In the genomic region with DNA sequence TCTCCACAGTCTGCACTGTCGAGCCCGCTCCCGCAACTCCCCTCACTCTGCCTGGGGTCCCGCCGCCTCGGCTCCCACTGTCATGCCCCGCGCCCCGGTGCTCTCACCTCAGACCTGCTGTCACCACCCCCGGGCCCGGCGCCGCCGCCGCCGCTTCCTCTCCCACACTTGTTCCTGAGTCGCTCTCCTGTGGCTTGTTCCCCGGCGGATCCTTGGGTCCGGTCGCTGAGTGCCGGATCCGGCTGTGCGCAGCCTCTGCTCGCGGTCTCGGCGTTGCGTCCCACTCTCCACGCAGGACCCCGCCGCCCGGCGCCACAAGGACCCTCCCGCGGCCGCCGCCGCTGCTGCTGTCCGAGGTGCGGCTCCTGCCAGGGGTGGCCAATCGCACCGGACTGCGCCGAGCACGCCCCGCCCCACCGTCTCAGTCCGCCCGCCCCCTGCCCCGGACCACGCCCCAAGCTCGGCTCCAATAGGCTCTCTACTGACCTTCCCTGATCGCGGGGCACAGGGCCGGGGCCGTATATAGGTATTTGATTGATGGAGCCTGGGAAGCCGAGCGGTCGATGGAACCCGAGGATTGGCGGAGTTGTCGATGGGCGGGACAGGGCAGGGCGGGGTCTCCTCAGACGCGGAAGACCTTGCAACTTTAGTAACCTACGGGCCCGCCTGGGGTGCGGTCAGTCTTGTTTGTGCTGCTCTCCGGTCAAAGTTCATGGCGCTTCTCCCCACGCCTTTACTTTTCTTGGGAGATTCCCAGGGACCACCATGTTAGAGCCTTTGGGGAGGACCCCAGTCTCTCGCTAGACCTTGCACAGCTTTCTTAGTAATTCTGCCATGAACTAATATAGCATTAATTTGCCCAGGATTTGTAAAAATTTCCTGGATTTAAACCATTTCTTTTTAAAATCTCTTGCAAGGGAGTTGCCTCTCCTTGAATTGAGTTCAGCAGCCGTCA, we compare ENCODE assay signal across 8 cellular contexts. TPM values are rescaled to one million over a fixed set of nuclear protein-coding genes. Genes with fewer than 3 reads are reported as not detected.
DNase-seq lines count a peak whose midpoint lies in the region; ATAC-seq and TF ChIP-seq lines count a peak whose summit lies in the region.

TSS of gene TAOK3 (minus strand) at position 367 of the 955 bp plus-strand sequence. CDS start 117,340 bp downstream, outside the sequence.

- TF ChIP-seq POLR2A in erythroblast (IDR thresholded peaks at IDR 0.05; ENCODE audit: low read length), result peak; percentile 78

- peak within 1 kb of the TSS; percentile 90 for H3K4me3 Mint-ChIP-seq in activated T-cell treated with anti-CD3 and anti-CD28 coated beads, Interleukin-2, amount 50 U/mL, for 24 hours

- H3K9me3 Mint-ChIP-seq in activated T-cell treated with anti-CD3 and anti-CD28 coated beads, Interleukin-2, amount 50 U/mL, for 24 hours, result no peaks in the 10 kb centered on the region

- H3K27ac Mint-ChIP-seq in activated T-cell treated with anti-CD3 and anti-CD28 coated beads, Interleukin-2, amount 50 U/mL, for 24 hours, result peak within 1 kb of the TSS; percentile 94

- no peaks in the 10 kb centered on the region for H3K27me3 Mint-ChIP-seq in activated T-cell treated with anti-CD3 and anti-CD28 coated beads, Interleukin-2, amount 50 U/mL, for 24 hours

- peak; percentile 72 for ATAC-seq in GM21717 (IDR thresholded peaks at IDR 0.05; ENCODE audit: unreplicated experiment)

- H3K4me1 Mint-ChIP-seq in activated T-cell treated with anti-CD3 and anti-CD28 coated beads, Interleukin-2, amount 50 U/mL, for 24 hours (ENCODE audit: low read depth), result peaks cover 47% of the 10 kb centered on the region

- H3K27me3 ChIP-seq in mucosa of stomach (ENCODE audit: control insufficient read depth, insufficient read depth, low read length), result no peaks in the 10 kb centered on the region

- in situ Hi-C loops in KBM-7 (cut with MboI; ENCODE audit: low pct_unique_long_range_greater_than_20kb, low sequenced_read_pairs), result no loop called here

- DNase-seq in DMS153 treated with DMSO at 0.1 percent for 48 hours (lab: John Stamatoyannopoulos, UW; ENCODE audit: unreplicated experiment) (peak; percentile 93), KBM-7 (peak; percentile 97), erythroblast (lab: John Stamatoyannopoulos, UW) (peak; percentile 99)
- peak; percentile 96 for DNase-seq in activated T-cell treated with anti-CD3 and anti-CD28 coated beads, Interleukin-2, amount 50 U/mL, for 24 hours
- DNase-seq in stimulated activated CD8-positive, alpha-beta memory T cell treated with anti-CD3 and anti-CD28 coated beads, Interleukin-7, amount 100 ng/mL, for 1 hour (ENCODE audit: low read depth in 2 of 2), result peak; percentile 92

- no peaks in the 10 kb centered on the region for H3K36me3 ChIP-seq in mucosa of stomach (ENCODE audit: control insufficient read depth, insufficient read depth, low read length)

- no peaks in the 10 kb centered on the region for H3K9me3 ChIP-seq in mucosa of stomach (ENCODE audit: control insufficient read depth, low read length)

- peak within 1 kb of the TSS; percentile 88 for H3K9ac ChIP-seq in mucosa of stomach (ENCODE audit: low read length)

- peak within 1 kb of the TSS; percentile 71 for H3K4me3 ChIP-seq in mucosa of stomach (ENCODE audit: low read length)

- peaks cover 10% of the 10 kb centered on the region for H3K36me3 Mint-ChIP-seq in activated T-cell treated with anti-CD3 and anti-CD28 coated beads, Interleukin-2, amount 50 U/mL, for 24 hours (ENCODE audit: low read depth)

- peaks cover 28% of the 10 kb centered on the region for H3K4me1 ChIP-seq in mucosa of stomach (ENCODE audit: control insufficient read depth, insufficient read depth, low read length)

TF ChIP-seq in PFSK-1, 5 proteins besides CTCF, POLR2A, EP300 and RAD21:
- TF ChIP-seq POLR2AphosphoS5 (IDR thresholded peaks at IDR 0.05; ENCODE audit: low read depth, low read length) (peak; percentile 94), FOXP2 (optimal IDR thresholded peaks at IDR 0.05; ENCODE audit: borderline replicate concordance, extremely low read depth, extremely low read length, insufficient read depth) (peak; percentile 52), TAF1 (IDR thresholded peaks at IDR 0.05; ENCODE audit: borderline replicate concordance, insufficient read depth, low read length) (peak; percentile 79; the same call in 1 of the 2 replicates), REST (IDR thresholded peaks at IDR 0.05; ENCODE audit: insufficient read depth in 1 of 2, low read depth in 2 of 2, low read length in 2 of 2) (peak; percentile 77 to 83), SIN3A (IDR thresholded peaks at IDR 0.05; ENCODE audit: borderline replicate concordance, insufficient read depth, low read length) (no peak)

RNA-seq across cellular contexts. Expression of gene TAOK3, which starts in this region (rescaled TPM):
- 17.5 TPM for polyA plus RNA-seq in PFSK-1 (2012; ENCODE audit: insufficient read length, low read depth)

Comparison
In these comparisons a context has a peak if more than half of its experiments do, and no peak if none do; other contexts are left out.
1. Peak in every context shown above with its lines: DNase-seq, ATAC-seq and H3K4me3 ChIP-seq.